Comparison of ENCODE assay signal across 1 cellular context in genomic region chr17:55286681-55287589, GRCh38.
A peak's percentile ranks its signal among the peaks of the same experiment; 100 is the strongest.
TF ChIP-seq lines count a peak whose summit lies in the region.

No MANE protein-coding gene starts in this region.

TF ChIP-seq in HepG2, 621 proteins besides CTCF, POLR2A, EP300 and RAD21 (continued from another document and continues in another):
- TF ChIP-seq ZBTB40 (IDR thresholded peaks at IDR 0.05) (no peak), ZBTB40 (CRISPR knock-in tag; IDR thresholded peaks at IDR 0.05) (peak; percentile 15; the same call in 1 of the 2 replicates), CAMTA2 (CRISPR knock-in tag; IDR thresholded peaks at IDR 0.05; ENCODE audit: borderline replicate concordance) (no peak), ZNF589 (CRISPR knock-in tag; conservative IDR thresholded peaks at IDR 0.05) (peak; percentile 81; the same call in 1 of the 2 replicates), RFXAP (CRISPR knock-in tag; IDR thresholded peaks at IDR 0.05; ENCODE audit: borderline replicate concordance) (peak; percentile 79; the same call in 1 of the 2 replicates), RARG (CRISPR knock-in tag; IDR thresholded peaks at IDR 0.05; ENCODE audit: low read depth) (no peak), JDP2 (CRISPR knock-in tag; IDR thresholded peaks at IDR 0.05; ENCODE audit: borderline replicate concordance) (no peak; the same call in 1 of the 2 replicates), TFDP1 (CRISPR knock-in tag; IDR thresholded peaks at IDR 0.05; ENCODE audit: borderline replicate concordance) (peak; percentile 51; the same call in 1 of the 2 replicates), HMG20B (CRISPR knock-in tag; conservative IDR thresholded peaks at IDR 0.05) (peak; percentile 92), MZF1 (CRISPR knock-in tag; IDR thresholded peaks at IDR 0.05; ENCODE audit: borderline replicate concordance) (0 out of 2 replicates have a peak, but pooled peaks have one; percentile 20), HOMEZ (CRISPR knock-in tag; IDR thresholded peaks at IDR 0.05; ENCODE audit: low read depth) (peak; percentile 24; the same call in 1 of the 2 replicates), SMAD1 (CRISPR knock-in tag; IDR thresholded peaks at IDR 0.05; ENCODE audit: borderline replicate concordance, low read depth) (no peak), RERE (CRISPR knock-in tag; IDR thresholded peaks at IDR 0.05; ENCODE audit: low read depth) (peak; percentile 97), ZNF546 (CRISPR knock-in tag; conservative IDR thresholded peaks at IDR 0.05) (no peak), ZNF362 (CRISPR knock-in tag; IDR thresholded peaks at IDR 0.05; ENCODE audit: borderline replicate concordance) (peak; percentile 60; the same call in 1 of the 2 replicates), ZNF350 (CRISPR knock-in tag; IDR thresholded peaks at IDR 0.05; ENCODE audit: borderline replicate concordance, low read depth) (no peak), KLF6 (CRISPR knock-in tag; IDR thresholded peaks at IDR 0.05) (0 out of 2 replicates have a peak, but pooled peaks have one; percentile 56), YEATS4 (CRISPR knock-in tag; IDR thresholded peaks at IDR 0.05; ENCODE audit: borderline replicate concordance) (peak; percentile 70; the same call in 1 of the 2 replicates), LBX2 (CRISPR knock-in tag; IDR thresholded peaks at IDR 0.05; ENCODE audit: borderline replicate concordance) (no peak), ZNF709 (CRISPR knock-in tag; IDR thresholded peaks at IDR 0.05) (peak; percentile 62), RARA (CRISPR knock-in tag; IDR thresholded peaks at IDR 0.05) (peak; percentile 99), HNF1A (IDR thresholded peaks at IDR 0.05; ENCODE audit: low read depth) (peak; percentile 95), HNF1A (CRISPR knock-in tag; IDR thresholded peaks at IDR 0.05; ENCODE audit: borderline replicate concordance) (peak; percentile 95), ZBTB44 (CRISPR knock-in tag; IDR thresholded peaks at IDR 0.05) (peak; percentile 54; the same call in 1 of the 2 replicates), PAX8 (CRISPR knock-in tag; IDR thresholded peaks at IDR 0.05; ENCODE audit: borderline replicate concordance) (no peak)
